7 cellular contexts compared by ENCODE assay signal in the genomic region with DNA sequence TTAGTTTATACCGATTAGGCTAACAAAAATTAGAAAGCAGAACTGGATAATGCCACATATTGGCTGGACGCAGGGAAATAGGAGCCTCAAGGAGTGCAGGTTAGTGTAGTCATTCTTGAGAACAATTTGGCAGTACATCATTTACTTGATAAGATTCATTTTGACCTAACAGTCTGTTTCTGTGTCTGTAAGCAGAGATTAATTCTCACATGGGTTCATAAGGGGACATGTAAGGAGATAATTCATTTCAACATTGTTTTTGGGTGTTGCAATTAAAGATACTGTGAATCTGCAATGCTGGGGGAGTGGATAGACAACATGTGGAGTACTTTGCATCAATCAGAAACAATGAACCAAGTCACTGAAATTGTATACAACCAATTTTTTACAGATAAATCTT.
"Had no signal": no experiment of that assay in that cellular context is flagged by ENCODE, and none has a peak within 500 bp of the region (broad histone marks: within the 10 kb centered on the region; RNA-seq: fewer than 3 reads in every experiment).

No MANE protein-coding gene starts in this region.

- FAIRE-seq: H1, H54, HTR-8/SVneo had no signal

- DNase-seq: H9, HCEC 1CT, IMR-90, KBM-7 had no signal
